27 cellular contexts compared by ENCODE assay signal in genomic region chr1:227532019-227532619, GRCh38. TPM values are rescaled to one million over a fixed set of nuclear protein-coding genes. Genes with fewer than 3 reads are reported as not detected.
DNase-seq lines count a peak whose midpoint lies in the region; ATAC-seq and TF ChIP-seq lines count a peak whose summit lies in the region.
"Had no signal": no experiment of that assay in that cellular context is flagged by ENCODE, and none has a peak within 500 bp of the region (broad histone marks: within the 10 kb centered on the region; RNA-seq: fewer than 3 reads in every experiment).

No MANE protein-coding gene starts in this region.

- DNase-seq in right cardiac atrium = peak in 2 of 3 donors; percentile 17 to 33
- DNase-seq in Right ventricle myocardium superior = no peak
- peak; percentile 58 for DNase-seq in OCI-M1 (lab: John Stamatoyannopoulos, UW)
- no peak for DNase-seq in endodermal cell
- DNase-seq in renal cortical epithelial cell (ENCODE audit: low read depth) = peak; percentile 8
- DNase-seq in activated CD8-positive, alpha-beta memory T cell treated with anti-CD3 and anti-CD28 coated beads, Interleukin-2, amount 50 U/mL, for 48 hours = no peak
- no peak for DNase-seq in activated gamma-delta T cell (lab: John Stamatoyannopoulos, UW)
- no peak for DNase-seq in GM19238 (ENCODE audit: insufficient read length, low spot score)
- DNase-seq: activated CD8-positive, alpha-beta T cell treated with anti-CD3 and anti-CD28 coated beads, Interleukin-2, amount 10 ng/mL, durations not matched to agents 7 days and 5 days; activated naive CD4-positive, alpha-beta T cell; body of pancreas; effector CD8-positive, alpha-beta T cell; foreskin keratinocyte; H7; left colon; NCI-H2107; NCI-H510A; NK-92 treated with Interleukin-12 subunit alpha and Interleukin-12 subunit beta, amount 100 ng/mL, for 24 hours; Peyer's patch; sigmoid colon; stimulated activated CD4-positive, alpha-beta T cell treated with anti-CD3 and anti-CD28 coated beads, Interleukin-4, amount 100 ng/mL, for 24 hours; trophoblast cell had no signal

- intact Hi-C loops in right cardiac atrium (cut with DNase I) (no loop called here), Right ventricle myocardium superior (cut with DNase I) (no loop called here)

- no peak overlapping the region for H3K4me3 ChIP-seq in right cardiac atrium (ENCODE audit: low read length)
- H3K4me3 ChIP-seq in endodermal cell (ENCODE audit: low read length) = peak overlapping the region; percentile 53
- H3K4me3 ChIP-seq: body of pancreas, neural progenitor cell, Peyer's patch, sigmoid colon, SJSA1 had no signal

- peaks cover 41% of the 10 kb centered on the region for H3K27me3 Mint-ChIP-seq in endodermal cell (ENCODE audit: insufficient read depth)
- H3K27me3 Mint-ChIP-seq: memory B cell had no signal

- H3K4me3 Mint-ChIP-seq in endodermal cell = no peak overlapping the region
- H3K4me3 Mint-ChIP-seq: activated CD8-positive, alpha-beta T cell treated with anti-CD3 and anti-CD28 coated beads, Interleukin-2, amount 10 ng/mL, durations not matched to agents 7 days and 5 days; memory B cell; neural progenitor cell; stimulated activated effector memory CD8-positive, alpha-beta T cell treated with anti-CD3 and anti-CD28 coated beads, Interleukin-12 subunit alpha, Interleukin-12 subunit beta, amount 100 ng/mL, for 72 hours had no signal

- H3K27ac ChIP-seq in right cardiac atrium (ENCODE audit: low read length) (no peak overlapping the region), endodermal cell (ENCODE audit: low read depth, low read length) (no peak overlapping the region)
- H3K27ac ChIP-seq: body of pancreas, foreskin keratinocyte, neural progenitor cell, Peyer's patch, sigmoid colon, SJSA1 had no signal

- no peak for TF ChIP-seq CTCF in endodermal cell (conservative IDR thresholded peaks at IDR 0.05)

- H3K36me3 ChIP-seq in endodermal cell (ENCODE audit: control insufficient read depth, insufficient read depth, low read length) = peaks cover 3% of the 10 kb centered on the region
- H3K36me3 ChIP-seq: Peyer's patch, SJSA1 had no signal

- no peak overlapping the region for H3K27ac Mint-ChIP-seq in endodermal cell
- H3K27ac Mint-ChIP-seq: activated CD8-positive, alpha-beta T cell treated with anti-CD3 and anti-CD28 coated beads, Interleukin-2, amount 10 ng/mL, durations not matched to agents 7 days and 5 days; memory B cell; neural progenitor cell; stimulated activated effector memory CD8-positive, alpha-beta T cell treated with anti-CD3 and anti-CD28 coated beads, Interleukin-12 subunit alpha, Interleukin-12 subunit beta, amount 100 ng/mL, for 72 hours had no signal

- H3K36me3 Mint-ChIP-seq in endodermal cell (ENCODE audit: low read depth) = peaks cover 40% of the 10 kb centered on the region
- H3K36me3 Mint-ChIP-seq: stimulated activated effector memory CD8-positive, alpha-beta T cell treated with anti-CD3 and anti-CD28 coated beads, Interleukin-12 subunit alpha, Interleukin-12 subunit beta, amount 100 ng/mL, for 72 hours had no signal

- H3K4me1 ChIP-seq in right cardiac atrium (ENCODE audit: control insufficient read depth, insufficient read depth, low read length) (no peaks in the 10 kb centered on the region), endodermal cell (ENCODE audit: control insufficient read depth, insufficient read depth, low read length) (no peaks in the 10 kb centered on the region)
- H3K4me1 ChIP-seq: body of pancreas, foreskin keratinocyte, neural progenitor cell, Peyer's patch, sigmoid colon, SJSA1 had no signal

- peaks cover 89% of the 10 kb centered on the region for H3K9me3 Mint-ChIP-seq in endodermal cell

- WGBS in right cardiac atrium = 98% methylated on average over 3 of the region's 3 CpGs
- WGBS in endodermal cell (ENCODE audit: insufficient coverage in 1 of 2, insufficient read length in 1 of 2), 2 experiments = 91% methylated on average over 3 of the region's 3 CpGs; no CpG with 5 or more reads in 1 of the 2 experiments

- no peaks in the 10 kb centered on the region for H3K4me1 Mint-ChIP-seq in endodermal cell
- H3K4me1 Mint-ChIP-seq: memory B cell; neural progenitor cell; stimulated activated effector memory CD8-positive, alpha-beta T cell treated with anti-CD3 and anti-CD28 coated beads, Interleukin-12 subunit alpha, Interleukin-12 subunit beta, amount 100 ng/mL, for 72 hours had no signal

- ATAC-seq in right cardiac atrium (no peak), Right ventricle myocardium superior (ENCODE audit: poor library complexity) (no peak)
- ATAC-seq: activated CD4-positive, CD25-positive, alpha-beta regulatory T cell treated with anti-CD3 and anti-CD28 coated beads, Interleukin-2, amount 50 U/mL, for 24 hours; activated CD8-positive, alpha-beta T cell treated with anti-CD3 and anti-CD28 coated beads, Interleukin-2, amount 10 ng/mL, durations not matched to agents 7 days and 5 days; body of pancreas; foreskin keratinocyte; left colon; stimulated activated effector memory CD8-positive, alpha-beta T cell treated with anti-CD3 and anti-CD28 coated beads, Interleukin-12 subunit alpha, Interleukin-12 subunit beta, amount 100 ng/mL, for 72 hours had no signal

- H3K9ac ChIP-seq in endodermal cell (ENCODE audit: extremely low read depth, low read length, poor library complexity, severe bottlenecking) = no peak overlapping the region
- H3K9ac ChIP-seq: neural progenitor cell had no signal

- H3K9me3 ChIP-seq in right cardiac atrium (ENCODE audit: control insufficient read depth, low read length) (peaks cover 2% of the 10 kb centered on the region), endodermal cell (ENCODE audit: control insufficient read depth, low read length) (peaks cover 78% of the 10 kb centered on the region)

- H3K27me3 ChIP-seq in right cardiac atrium (ENCODE audit: control insufficient read depth, insufficient read depth) (no peaks in the 10 kb centered on the region), endodermal cell (ENCODE audit: control insufficient read depth, insufficient read depth, low read length, poor library complexity, severe bottlenecking) (no peaks in the 10 kb centered on the region)
- H3K27me3 ChIP-seq: body of pancreas, foreskin keratinocyte, neural progenitor cell, Peyer's patch, sigmoid colon, SJSA1 had no signal

RNA-seq across cellular contexts. Expression of gene ZNF678, which starts 31.2 kb away (rescaled TPM):
- total RNA-seq in right cardiac atrium = 1 to 10 TPM; 3.4 to 6.1 (median 4.2) TPM
- 0.95 TPM for polyA plus RNA-seq in right cardiac atrium
- total RNA-seq in Right ventricle myocardium superior = 2.4 TPM
- 10 to 100 TPM; 23.1 to 24.3 TPM for total RNA-seq in endodermal cell
- polyA plus RNA-seq in endodermal cell (2013, experiment 1 of 2) = 20.5 TPM
- 16.8 TPM for polyA plus RNA-seq in endodermal cell (2013, experiment 2 of 2)
- 8.2 and 11.7 TPM in 2 replicates for total RNA-seq in renal cortical epithelial cell

Comparison
In these comparisons a context has a peak if more than half of its experiments do, and no peak if none do; other contexts are left out.
1. DNase-seq: peak in right cardiac atrium (2 of 3), OCI-M1 (single experiment) and renal cortical epithelial cell (single experiment); none in Right ventricle myocardium superior (single experiment), endodermal cell (single experiment), activated CD8-positive, alpha-beta memory T cell treated with anti-CD3 and anti-CD28 coated beads, Interleukin-2, amount 50 U/mL, for 48 hours (single experiment), activated gamma-delta T cell (single experiment) and GM19238 (single experiment).